40 cellular contexts compared by ENCODE assay signal in the genomic region with DNA sequence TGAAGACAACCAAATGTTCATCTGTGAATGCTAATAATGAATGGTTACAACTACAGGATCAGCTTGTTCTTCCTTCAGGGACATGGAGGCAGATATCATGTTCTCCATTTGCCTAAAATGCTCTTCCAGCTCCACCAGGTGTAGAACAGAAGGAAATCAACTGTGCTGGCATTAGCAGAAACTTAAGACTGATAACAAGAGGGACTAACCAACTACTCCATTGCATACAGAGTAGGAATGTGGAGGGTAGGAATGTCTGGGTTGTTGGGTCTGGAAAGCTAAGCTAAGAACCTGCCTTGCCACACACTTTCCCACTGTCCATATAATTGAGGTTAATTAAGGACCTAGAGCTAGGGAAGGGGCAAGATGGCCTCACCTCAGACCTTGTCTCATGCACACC. TPM values are rescaled to one million over a fixed set of nuclear protein-coding genes. Genes with fewer than 3 reads are reported as not detected.
"Had no signal": no experiment of that assay in that cellular context is flagged by ENCODE, and none has a peak within 500 bp of the region (broad histone marks: within the 10 kb centered on the region; RNA-seq: fewer than 3 reads in every experiment).

No MANE protein-coding gene starts in this region.

- H3K4me1 ChIP-seq: ascending aorta had no signal

- H3K36me3 ChIP-seq: ascending aorta, cardiac muscle cell had no signal

- ATAC-seq: activated CD8-positive, alpha-beta T cell treated with anti-CD3 and anti-CD28 coated beads for 36 hours; activated naive CD4-positive, alpha-beta T cell treated with anti-CD3 and anti-CD28 coated beads, Interleukin-2, amount 50 U/mL, for 72 hours; activated naive CD8-positive, alpha-beta T cell treated with anti-CD3 and anti-CD28 coated beads, Interleukin-2, amount 50 U/mL, for 24 hours; activated T-cell treated with anti-CD3 and anti-CD28 coated beads, Interleukin-2, amount 50 U/mL, for 4 hours; activated T-cell treated with anti-CD3 and anti-CD28 coated beads, Interleukin-2, amount 50 U/mL, for 72 hours; activated T-helper 17 cell treated with anti-CD3 and anti-CD28 coated beads, Interleukin-2, amount 50 U/mL, for 72 hours had no signal

- H3K27me3 ChIP-seq: ascending aorta had no signal

- H3K4me1 Mint-ChIP-seq: activated B cell treated with CpG ODN at 0.5 μM for 24 hours had no signal

- H3K9me3 ChIP-seq: ascending aorta had no signal

- H3K27ac ChIP-seq: ascending aorta, cardiac muscle cell, VCaP had no signal

- H3K27ac Mint-ChIP-seq: activated B cell treated with CpG ODN at 0.5 μM for 24 hours; activated CD4-positive, alpha-beta memory T cell treated with anti-CD3 and anti-CD28 coated beads for 36 hours; activated CD4-positive, alpha-beta T cell treated with anti-CD3 and anti-CD28 coated beads, Interleukin-2, amount 10 ng/mL, durations not matched to agents 24 days and 14 days; activated CD8-positive, alpha-beta T cell treated with anti-CD3 and anti-CD28 coated beads for 36 hours; activated naive CD4-positive, alpha-beta T cell treated with anti-CD3 and anti-CD28 coated beads for 36 hours; activated naive CD4-positive, alpha-beta T cell treated with anti-CD3 and anti-CD28 coated beads, Interleukin-2, amount 50 U/mL, for 72 hours; activated naive CD8-positive, alpha-beta T cell treated with anti-CD3 and anti-CD28 coated beads, Interleukin-2, amount 50 U/mL, for 24 hours; activated T-cell treated with anti-CD3 and anti-CD28 coated beads, Interleukin-2, amount 50 U/mL, for 72 hours; activated T-helper 1 cell treated with anti-CD3 and anti-CD28 coated beads, Interleukin-12 subunit alpha, Interleukin-12 subunit beta, Interleukin-2, Interleukin-4 antibody, amounts not matched to agents 30 ng/mL and 10 ng/mL and 1 ng/mL, durations not matched to agents 14 hours and 24 hours and 36 hours; activated T-helper 17 cell treated with anti-CD3 and anti-CD28 coated beads, Interleukin-2, amount 50 U/mL, for 72 hours; brain; T-helper 1 cell treated with Interleukin-12 subunit alpha and Interleukin-12 subunit beta and Interleukin-4 antibody, amounts not matched to agents 30 μg/mL and 1 μg/mL, for 36 hours; T-helper 2 cell treated with Interferon-gamma antibody and Interleukin-4, amounts not matched to agents 5 μg/mL and 100 μg/mL, for 36 hours had no signal

- H3K4me3 ChIP-seq: ascending aorta, cardiac muscle cell had no signal

- H3K36me3 Mint-ChIP-seq: activated CD4-positive, alpha-beta memory T cell treated with anti-CD3 and anti-CD28 coated beads for 36 hours; activated naive CD4-positive, alpha-beta T cell treated with anti-CD3 and anti-CD28 coated beads, Interleukin-2, amount 50 U/mL, for 72 hours; activated naive CD8-positive, alpha-beta T cell treated with anti-CD3 and anti-CD28 coated beads, Interleukin-2, amount 10 ng/mL, durations not matched to agents 7 days and 5 days; brain had no signal

- H3K4me3 Mint-ChIP-seq: activated B cell treated with CpG ODN at 0.5 μM for 24 hours; activated CD4-positive, alpha-beta memory T cell treated with anti-CD3 and anti-CD28 coated beads for 36 hours; activated CD4-positive, alpha-beta T cell treated with anti-CD3 and anti-CD28 coated beads, Interleukin-2, amount 10 ng/mL, durations not matched to agents 24 days and 14 days; activated CD8-positive, alpha-beta T cell treated with anti-CD3 and anti-CD28 coated beads for 36 hours; activated naive CD4-positive, alpha-beta T cell treated with anti-CD3 and anti-CD28 coated beads for 36 hours; activated naive CD8-positive, alpha-beta T cell treated with anti-CD3 and anti-CD28 coated beads, Interleukin-2, amount 10 ng/mL, durations not matched to agents 7 days and 5 days; activated naive CD8-positive, alpha-beta T cell treated with anti-CD3 and anti-CD28 coated beads, Interleukin-2, amount 50 U/mL, for 24 hours; activated T-cell treated with anti-CD3 and anti-CD28 coated beads, Interleukin-2, amount 50 U/mL, for 4 hours; activated T-cell treated with anti-CD3 and anti-CD28 coated beads, Interleukin-2, amount 50 U/mL, for 72 hours; activated T-helper 1 cell treated with anti-CD3 and anti-CD28 coated beads, Interleukin-12 subunit alpha, Interleukin-12 subunit beta, Interleukin-2, Interleukin-4 antibody, amounts not matched to agents 30 ng/mL and 10 ng/mL and 1 ng/mL, durations not matched to agents 14 hours and 24 hours and 36 hours; activated T-helper 17 cell treated with anti-CD3 and anti-CD28 coated beads, Interleukin-2, amount 50 U/mL, for 72 hours; brain; central memory CD8-positive, alpha-beta T cell; T-helper 1 cell treated with Interleukin-12 subunit alpha and Interleukin-12 subunit beta and Interleukin-4 antibody, amounts not matched to agents 30 μg/mL and 1 μg/mL, for 36 hours; T-helper 2 cell treated with Interferon-gamma antibody and Interleukin-4, amounts not matched to agents 5 μg/mL and 100 μg/mL, for 36 hours had no signal

- DNase-seq: activated B cell treated with CpG ODN at 0.5 μM for 24 hours; activated CD4-positive, alpha-beta memory T cell treated with anti-CD3 and anti-CD28 coated beads for 36 hours; activated CD4-positive, alpha-beta T cell treated with anti-CD3 and anti-CD28 coated beads for 4 hours; activated CD4-positive, alpha-beta T cell treated with anti-CD3 and anti-CD28 coated beads, Interleukin-2, amount 10 ng/mL, durations not matched to agents 24 days and 14 days; activated CD4-positive, alpha-beta T cell treated with anti-CD3 and anti-CD28 coated beads, Interleukin-2, amount 50 U/mL, for 1 hour; activated CD4-positive, alpha-beta T cell treated with anti-CD3 and anti-CD28 coated beads, Interleukin-2, amount 50 U/mL, for 4 hours; activated CD4-positive, CD25-positive, alpha-beta regulatory T cell treated with anti-CD3 and anti-CD28 coated beads, Interleukin-2, amount 50 U/mL, for 72 hours; activated CD8-positive, alpha-beta memory T cell treated with anti-CD3 and anti-CD28 coated beads, Interleukin-2, amount 50 U/mL, for 4 hours; activated CD8-positive, alpha-beta T cell treated with anti-CD3 and anti-CD28 coated beads for 36 hours; activated effector memory CD4-positive, alpha-beta T cell treated with anti-CD3 and anti-CD28 coated beads, Interleukin-2, amount 50 U/mL, for 16 hours; activated gamma-delta T cell treated with Interleukin-2 at 50 U/mL for 16 hours; activated naive CD4-positive, alpha-beta T cell; activated naive CD4-positive, alpha-beta T cell treated with anti-CD3 and anti-CD28 coated beads for 36 hours; activated naive CD4-positive, alpha-beta T cell treated with anti-CD3 and anti-CD28 coated beads, Interleukin-2, amount 50 U/mL, for 16 hours; activated naive CD8-positive, alpha-beta T cell treated with anti-CD3 and anti-CD28 coated beads, Interleukin-2, amount 10 ng/mL, durations not matched to agents 7 days and 5 days; activated naive CD8-positive, alpha-beta T cell treated with anti-CD3 and anti-CD28 coated beads, Interleukin-2, amount 50 U/mL, for 24 hours; activated T-cell treated with anti-CD3 and anti-CD28 coated beads for 4 hours; activated T-cell treated with anti-CD3 and anti-CD28 coated beads, Interleukin-2, amount 50 U/mL, for 1 hour; activated T-cell treated with anti-CD3 and anti-CD28 coated beads, Interleukin-2, amount 50 U/mL, for 4 hours; activated T-cell treated with anti-CD3 and anti-CD28 coated beads, Interleukin-2, amount 50 U/mL, for 72 hours; amygdala; anterior cingulate cortex; caudate nucleus; cerebellar nuclear complex; T-helper 2 cell; T-helper 9 cell had no signal

- H3K9me3 Mint-ChIP-seq: activated B cell treated with CpG ODN at 0.5 μM for 24 hours; activated CD4-positive, alpha-beta memory T cell treated with anti-CD3 and anti-CD28 coated beads for 36 hours; activated CD4-positive, alpha-beta T cell treated with anti-CD3 and anti-CD28 coated beads, Interleukin-2, amount 10 ng/mL, durations not matched to agents 24 days and 14 days; activated CD8-positive, alpha-beta T cell treated with anti-CD3 and anti-CD28 coated beads for 36 hours; activated naive CD4-positive, alpha-beta T cell treated with anti-CD3 and anti-CD28 coated beads for 36 hours; activated naive CD4-positive, alpha-beta T cell treated with anti-CD3 and anti-CD28 coated beads, Interleukin-2, amount 50 U/mL, for 72 hours; activated naive CD8-positive, alpha-beta T cell treated with anti-CD3 and anti-CD28 coated beads, Interleukin-2, amount 10 ng/mL, durations not matched to agents 7 days and 5 days; activated naive CD8-positive, alpha-beta T cell treated with anti-CD3 and anti-CD28 coated beads, Interleukin-2, amount 50 U/mL, for 24 hours; activated T-cell treated with anti-CD3 and anti-CD28 coated beads, Interleukin-2, amount 50 U/mL, for 4 hours; activated T-cell treated with anti-CD3 and anti-CD28 coated beads, Interleukin-2, amount 50 U/mL, for 72 hours; activated T-helper 1 cell treated with anti-CD3 and anti-CD28 coated beads, Interleukin-12 subunit alpha, Interleukin-12 subunit beta, Interleukin-2, Interleukin-4 antibody, amounts not matched to agents 30 ng/mL and 10 ng/mL and 1 ng/mL, durations not matched to agents 14 hours and 24 hours and 36 hours; activated T-helper 17 cell treated with anti-CD3 and anti-CD28 coated beads, Interleukin-2, amount 50 U/mL, for 72 hours; brain; central memory CD8-positive, alpha-beta T cell; T-helper 1 cell treated with Interleukin-12 subunit alpha and Interleukin-12 subunit beta and Interleukin-4 antibody, amounts not matched to agents 30 μg/mL and 1 μg/mL, for 36 hours; T-helper 2 cell treated with Interferon-gamma antibody and Interleukin-4, amounts not matched to agents 5 μg/mL and 100 μg/mL, for 36 hours had no signal

- H3K27me3 Mint-ChIP-seq: activated CD4-positive, alpha-beta memory T cell treated with anti-CD3 and anti-CD28 coated beads for 36 hours; activated CD8-positive, alpha-beta T cell treated with anti-CD3 and anti-CD28 coated beads for 36 hours; activated naive CD8-positive, alpha-beta T cell treated with anti-CD3 and anti-CD28 coated beads, Interleukin-2, amount 50 U/mL, for 24 hours; central memory CD8-positive, alpha-beta T cell had no signal

RNA-seq across cellular contexts. Expression of a gene that starts 11.4 kb away (rescaled TPM):
- total RNA-seq: activated B cell treated with CpG ODN at 0.5 μM for 24 hours; activated CD4-positive, alpha-beta memory T cell treated with anti-CD3 and anti-CD28 coated beads for 36 hours; activated CD4-positive, alpha-beta T cell treated with anti-CD3 and anti-CD28 coated beads, Interleukin-2, amount 10 ng/mL, durations not matched to agents 24 days and 14 days; activated CD8-positive, alpha-beta memory T cell treated with anti-CD3 and anti-CD28 coated beads for 36 hours; activated CD8-positive, alpha-beta T cell treated with anti-CD3 and anti-CD28 coated beads for 36 hours; activated naive CD4-positive, alpha-beta T cell treated with anti-CD3 and anti-CD28 coated beads for 36 hours; activated naive CD4-positive, alpha-beta T cell treated with anti-CD3 and anti-CD28 coated beads, Interleukin-2, amount 50 U/mL, for 72 hours; activated naive CD8-positive, alpha-beta T cell treated with anti-CD3 and anti-CD28 coated beads, Interleukin-2, amount 10 ng/mL, durations not matched to agents 7 days and 5 days; activated T-cell treated with anti-CD3 and anti-CD28 coated beads, Interleukin-2, amount 50 U/mL, for 4 hours; activated T-cell treated with anti-CD3 and anti-CD28 coated beads, Interleukin-2, amount 50 U/mL, for 72 hours; activated T-helper 1 cell treated with anti-CD3 and anti-CD28 coated beads, Interleukin-12 subunit alpha, Interleukin-12 subunit beta, Interleukin-2, Interleukin-4 antibody, amounts not matched to agents 30 ng/mL and 10 ng/mL and 1 ng/mL, durations not matched to agents 14 hours and 24 hours and 36 hours; activated T-helper 17 cell treated with anti-CD3 and anti-CD28 coated beads, Interleukin-2, amount 50 U/mL, for 72 hours; ascending aorta; bronchial epithelial cell; cardiac muscle cell; chondrocyte had no signal
- polyA plus RNA-seq: adipose tissue, cardiac muscle cell had no signal

RNA-seq across cellular contexts. Expression of a gene that starts 16.8 kb away (rescaled TPM):
- total RNA-seq: activated B cell treated with CpG ODN at 0.5 μM for 24 hours; activated CD4-positive, alpha-beta memory T cell treated with anti-CD3 and anti-CD28 coated beads for 36 hours; activated CD4-positive, alpha-beta T cell treated with anti-CD3 and anti-CD28 coated beads, Interleukin-2, amount 10 ng/mL, durations not matched to agents 24 days and 14 days; activated CD8-positive, alpha-beta memory T cell treated with anti-CD3 and anti-CD28 coated beads for 36 hours; activated CD8-positive, alpha-beta T cell treated with anti-CD3 and anti-CD28 coated beads for 36 hours; activated naive CD4-positive, alpha-beta T cell treated with anti-CD3 and anti-CD28 coated beads for 36 hours; activated naive CD4-positive, alpha-beta T cell treated with anti-CD3 and anti-CD28 coated beads, Interleukin-2, amount 50 U/mL, for 72 hours; activated naive CD8-positive, alpha-beta T cell treated with anti-CD3 and anti-CD28 coated beads, Interleukin-2, amount 10 ng/mL, durations not matched to agents 7 days and 5 days; activated T-cell treated with anti-CD3 and anti-CD28 coated beads, Interleukin-2, amount 50 U/mL, for 72 hours; activated T-helper 1 cell treated with anti-CD3 and anti-CD28 coated beads, Interleukin-12 subunit alpha, Interleukin-12 subunit beta, Interleukin-2, Interleukin-4 antibody, amounts not matched to agents 30 ng/mL and 10 ng/mL and 1 ng/mL, durations not matched to agents 14 hours and 24 hours and 36 hours; activated T-helper 17 cell treated with anti-CD3 and anti-CD28 coated beads, Interleukin-2, amount 50 U/mL, for 72 hours; ascending aorta; bronchial epithelial cell; cardiac muscle cell; chondrocyte had no signal
- polyA plus RNA-seq: adipose tissue, cardiac muscle cell had no signal

RNA-seq across cellular contexts. Expression of a gene that starts 39.9 kb away (rescaled TPM):
- total RNA-seq: activated B cell treated with CpG ODN at 0.5 μM for 24 hours; activated CD4-positive, alpha-beta memory T cell treated with anti-CD3 and anti-CD28 coated beads for 36 hours; activated CD4-positive, alpha-beta T cell treated with anti-CD3 and anti-CD28 coated beads, Interleukin-2, amount 10 ng/mL, durations not matched to agents 24 days and 14 days; activated CD8-positive, alpha-beta memory T cell treated with anti-CD3 and anti-CD28 coated beads for 36 hours; activated CD8-positive, alpha-beta T cell treated with anti-CD3 and anti-CD28 coated beads for 36 hours; activated naive CD4-positive, alpha-beta T cell treated with anti-CD3 and anti-CD28 coated beads for 36 hours; activated naive CD4-positive, alpha-beta T cell treated with anti-CD3 and anti-CD28 coated beads, Interleukin-2, amount 50 U/mL, for 72 hours; activated naive CD8-positive, alpha-beta T cell treated with anti-CD3 and anti-CD28 coated beads, Interleukin-2, amount 10 ng/mL, durations not matched to agents 7 days and 5 days; activated T-cell treated with anti-CD3 and anti-CD28 coated beads, Interleukin-2, amount 50 U/mL, for 4 hours; activated T-cell treated with anti-CD3 and anti-CD28 coated beads, Interleukin-2, amount 50 U/mL, for 72 hours; activated T-helper 1 cell treated with anti-CD3 and anti-CD28 coated beads, Interleukin-12 subunit alpha, Interleukin-12 subunit beta, Interleukin-2, Interleukin-4 antibody, amounts not matched to agents 30 ng/mL and 10 ng/mL and 1 ng/mL, durations not matched to agents 14 hours and 24 hours and 36 hours; activated T-helper 17 cell treated with anti-CD3 and anti-CD28 coated beads, Interleukin-2, amount 50 U/mL, for 72 hours; ascending aorta; bronchial epithelial cell; cardiac muscle cell; chondrocyte had no signal
- polyA plus RNA-seq: cardiac muscle cell had no signal

RNA-seq across cellular contexts. Expression of a gene that starts 45.1 kb away (rescaled TPM):
- total RNA-seq: activated B cell treated with CpG ODN at 0.5 μM for 24 hours; activated CD4-positive, alpha-beta T cell treated with anti-CD3 and anti-CD28 coated beads, Interleukin-2, amount 10 ng/mL, durations not matched to agents 24 days and 14 days; activated CD8-positive, alpha-beta memory T cell treated with anti-CD3 and anti-CD28 coated beads for 36 hours; activated T-helper 1 cell treated with anti-CD3 and anti-CD28 coated beads, Interleukin-12 subunit alpha, Interleukin-12 subunit beta, Interleukin-2, Interleukin-4 antibody, amounts not matched to agents 30 ng/mL and 10 ng/mL and 1 ng/mL, durations not matched to agents 14 hours and 24 hours and 36 hours; activated T-helper 17 cell treated with anti-CD3 and anti-CD28 coated beads, Interleukin-2, amount 50 U/mL, for 72 hours; ascending aorta; bronchial epithelial cell; cardiac muscle cell; chondrocyte had no signal
- polyA plus RNA-seq: cardiac muscle cell had no signal
